9 cellular contexts compared by ENCODE assay signal in genomic region chr6:48087448-48087847, GRCh38. TPM values are rescaled to one million over a fixed set of nuclear protein-coding genes. Genes with fewer than 3 reads are reported as not detected.
A peak's percentile ranks its signal among the peaks of the same experiment; 100 is the strongest.
DNase-seq lines count a peak whose midpoint lies in the region; ATAC-seq and TF ChIP-seq lines count a peak whose summit lies in the region.
"Had no signal": no experiment of that assay in that cellular context is flagged by ENCODE, and none has a peak within 500 bp of the region (broad histone marks: within the 10 kb centered on the region; RNA-seq: fewer than 3 reads in every experiment).

No MANE protein-coding gene starts in this region.

- no peaks in the 10 kb centered on the region for H3F3A ChIP-seq in Loucy (ENCODE audit: low read depth)

- WGBS in esophagus muscularis mucosa, result 25% methylated on average over 1 of the region's 1 CpG

- H3K4me1 Mint-ChIP-seq in activated T-cell treated with anti-CD3 and anti-CD28 coated beads, Interleukin-2, amount 50 U/mL, for 24 hours (ENCODE audit: low read depth), result no peaks in the 10 kb centered on the region
- H3K4me1 Mint-ChIP-seq: IgD-negative memory B cell had no signal

- H3K27ac ChIP-seq in esophagus muscularis mucosa (replicated peaks in 1 of 4), result no peak overlapping the region

- ATAC-seq in GM18505 (IDR thresholded peaks at IDR 0.05; ENCODE audit: unreplicated experiment), result no peak
- ATAC-seq in GM21786 (IDR thresholded peaks at IDR 0.05; ENCODE audit: unreplicated experiment), result no peak

- H4K20me1 ChIP-seq in Loucy (ENCODE audit: insufficient read depth, low read length, poor library complexity, severe bottlenecking), result no peaks in the 10 kb centered on the region

- no peaks in the 10 kb centered on the region for H3K27me3 ChIP-seq in GM06990 (replicated peaks; ENCODE audit: control insufficient read depth, insufficient read depth, low read length)
- H3K27me3 ChIP-seq in Loucy (ENCODE audit: insufficient read depth, low read length, poor library complexity, severe bottlenecking), result no peaks in the 10 kb centered on the region
- H3K27me3 ChIP-seq in adipocyte (replicated peaks; ENCODE audit: control insufficient read depth, insufficient read depth, low read length), result no peaks in the 10 kb centered on the region
- no peaks in the 10 kb centered on the region for H3K27me3 ChIP-seq in esophagus muscularis mucosa

- H3K36me3 ChIP-seq in GM06990 (ENCODE audit: control insufficient read depth, insufficient read depth, low read length), result no peaks in the 10 kb centered on the region
- H3K36me3 ChIP-seq in Loucy (ENCODE audit: insufficient read depth, low read length), result no peaks in the 10 kb centered on the region
- H3K36me3 ChIP-seq in adipocyte (ENCODE audit: control insufficient read depth, insufficient read depth, low read length, severe bottlenecking), result no peaks in the 10 kb centered on the region
- no peaks in the 10 kb centered on the region for H3K36me3 ChIP-seq in esophagus muscularis mucosa

- no peak overlapping the region for H3K4me3 Mint-ChIP-seq in activated T-cell treated with anti-CD3 and anti-CD28 coated beads, Interleukin-2, amount 50 U/mL, for 24 hours
- H3K4me3 Mint-ChIP-seq: IgD-negative memory B cell had no signal

- no peaks in the 10 kb centered on the region for H3K9me3 Mint-ChIP-seq in activated T-cell treated with anti-CD3 and anti-CD28 coated beads, Interleukin-2, amount 50 U/mL, for 24 hours

- H3K9me3 ChIP-seq in Loucy (ENCODE audit: insufficient read depth, low read depth, low read length), result no peaks in the 10 kb centered on the region
- no peaks in the 10 kb centered on the region for H3K9me3 ChIP-seq in adipocyte (ENCODE audit: control insufficient read depth, low read length)
- no peaks in the 10 kb centered on the region for H3K9me3 ChIP-seq in esophagus muscularis mucosa

- no peak overlapping the region for H3K4me2 ChIP-seq in Loucy (ENCODE audit: low read depth, low read length, poor library complexity, severe bottlenecking)

- H3K36me3 Mint-ChIP-seq in activated T-cell treated with anti-CD3 and anti-CD28 coated beads, Interleukin-2, amount 50 U/mL, for 24 hours (ENCODE audit: low read depth), result no peaks in the 10 kb centered on the region
- H3K36me3 Mint-ChIP-seq: IgD-negative memory B cell had no signal

- no peaks in the 10 kb centered on the region for H3K27me3 Mint-ChIP-seq in activated T-cell treated with anti-CD3 and anti-CD28 coated beads, Interleukin-2, amount 50 U/mL, for 24 hours
- H3K27me3 Mint-ChIP-seq: IgD-negative memory B cell had no signal

- TF ChIP-seq CTCF in GM06990 (IDR thresholded peaks at IDR 0.05; ENCODE audit: insufficient read depth, low read length, poor library complexity, severe bottlenecking), result peak; percentile 12
- TF ChIP-seq CTCF in Loucy (conservative IDR thresholded peaks at IDR 0.05; ENCODE audit: low read length), result peak; percentile 52
- TF ChIP-seq CTCF in esophagus muscularis mucosa (IDR thresholded peaks at IDR 0.05), result peak in 1 of 3 experiments; percentile 3

- TF ChIP-seq EP300 in esophagus muscularis mucosa (IDR thresholded peaks at IDR 0.05), result no peak

- H3K79me2 ChIP-seq in Loucy (ENCODE audit: insufficient read depth, low read length), result no peaks in the 10 kb centered on the region

- H3K9ac ChIP-seq in Loucy (ENCODE audit: low read depth, low read length, poor library complexity, severe bottlenecking), result no peak overlapping the region
- H3K9ac ChIP-seq in adipocyte (ENCODE audit: low read length), result no peak overlapping the region

- H3K4me3 ChIP-seq in GM06990 (replicated peaks; ENCODE audit: low read depth, low read length) (no peak overlapping the region), Loucy (ENCODE audit: low read length, poor library complexity, severe bottlenecking) (no peak overlapping the region), adipocyte (ENCODE audit: low read length) (no peak overlapping the region), esophagus muscularis mucosa (no peak overlapping the region)

- H3K4me1 ChIP-seq in Loucy (ENCODE audit: insufficient read depth, low read length, poor library complexity, severe bottlenecking) (no peaks in the 10 kb centered on the region), adipocyte (ENCODE audit: control insufficient read depth, insufficient read depth, low read length) (peaks cover 18% of the 10 kb centered on the region), esophagus muscularis mucosa (peaks cover 0 to 2% (median under 1%) of the 10 kb centered on the region in 4 donors)

- no peak for TF ChIP-seq POLR2A in esophagus muscularis mucosa (IDR thresholded peaks at IDR 0.05; ENCODE audit: low read depth)
- no peak for TF ChIP-seq POLR2A in GM18505 (IDR thresholded peaks at IDR 0.05; ENCODE audit: borderline replicate concordance, extremely low read depth, insufficient read depth, insufficient read length)

- no peak overlapping the region for H3K27ac Mint-ChIP-seq in activated T-cell treated with anti-CD3 and anti-CD28 coated beads, Interleukin-2, amount 50 U/mL, for 24 hours
- H3K27ac Mint-ChIP-seq: IgD-negative memory B cell had no signal

- intact Hi-C loops in esophagus muscularis mucosa (cut with DNase I), result no loop called here

- H2AFZ ChIP-seq in Loucy (ENCODE audit: low read length), result peak overlapping the region; percentile 66; the same call in 1 of the 2 replicates

- DNase-seq in GM06990 (ENCODE audit: extremely low read depth, insufficient read length) (no peak), adipocyte (ENCODE audit: low read depth) (peak; percentile 58), left kidney (ENCODE audit: low read depth, low spot score) (peak; percentile 19), esophagus muscularis mucosa (ENCODE audit: extremely low spot score) (no peak)
- DNase-seq in activated T-cell treated with anti-CD3 and anti-CD28 coated beads, Interleukin-2, amount 50 U/mL, for 24 hours, result no peak

- no peaks in the 10 kb centered on the region for H3K9me2 ChIP-seq in Loucy (replicated peaks; ENCODE audit: low read depth, low read length)

RNA-seq across cellular contexts. Expression of gene PTCHD4, which starts 23.5 kb away (rescaled TPM):
- total RNA-seq in esophagus muscularis mucosa, result 1 to 10 TPM in 3 of 4 donors, under 1 TPM in 1; 0.83 to 2.7 (median 1.5) TPM

Comparison
In these comparisons a context has a peak if more than half of its experiments do, and no peak if none do; other contexts are left out.
1. DNase-seq: peak in adipocyte (single experiment) and left kidney (single experiment); none in GM06990 (single experiment), esophagus muscularis mucosa (single experiment) and activated T-cell treated with anti-CD3 and anti-CD28 coated beads, Interleukin-2, amount 50 U/mL, for 24 hours (single experiment).